ENCODE assay signal across 8 cellular contexts in the genomic region with DNA sequence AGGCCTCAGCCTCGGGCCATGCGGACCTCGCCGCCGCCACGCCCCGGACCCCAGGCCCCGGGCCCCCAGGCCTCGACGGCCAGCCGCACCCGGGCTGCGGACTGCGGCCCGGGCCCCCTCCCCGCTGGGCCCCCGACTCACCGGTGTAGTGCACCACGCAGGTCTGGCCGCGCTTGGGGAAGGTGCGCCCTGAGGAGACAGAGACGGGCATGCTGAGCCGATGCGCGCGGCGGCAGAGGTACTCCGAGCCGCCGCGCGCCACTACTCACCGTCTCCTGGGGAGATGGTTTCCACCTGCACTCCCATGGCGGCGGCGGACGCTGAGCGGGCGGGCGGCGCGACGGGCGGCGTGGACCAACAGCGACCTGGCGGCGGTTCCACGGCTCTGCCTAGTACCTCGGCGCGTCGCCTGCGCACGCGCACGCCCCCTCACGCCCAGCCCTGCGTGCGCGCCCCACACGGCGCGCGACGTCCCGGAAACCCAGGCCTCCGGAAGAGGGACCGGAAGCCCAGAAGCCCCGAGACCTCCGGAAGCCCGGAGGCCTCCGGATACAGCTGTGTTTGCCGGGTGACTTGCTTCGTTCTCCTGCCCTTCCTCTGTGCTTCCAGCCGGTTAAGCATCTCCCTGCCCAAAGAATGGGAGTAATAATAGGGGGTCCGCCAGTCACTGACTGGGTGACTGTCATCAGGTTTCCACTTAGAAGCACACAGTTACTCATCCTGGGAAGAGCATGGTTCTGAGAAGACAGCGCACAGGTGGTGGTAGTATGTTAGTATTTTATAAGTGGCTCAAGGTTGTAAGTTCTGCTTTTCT. TPM values are rescaled to one million over a fixed set of nuclear protein-coding genes. Genes with fewer than 3 reads are reported as not detected.
A peak's percentile ranks its signal among the peaks of the same experiment; 100 is the strongest.
DNase-seq lines count a peak whose midpoint lies in the region; ATAC-seq and TF ChIP-seq lines count a peak whose summit lies in the region.

A gene (minus strand): TSS at position 362 of the 814 bp plus-strand sequence. CDS start 56 bp downstream, at position 306.

- H3K4me3 ChIP-seq in cardiac fibroblast (replicated peaks in 1 of 2; ENCODE audit: low read depth in 2 of 2, low read length in 2 of 2), result peak within 1 kb of the TSS; percentile 86 to 94

- H3K4me1 Mint-ChIP-seq in activated B cell treated with CpG ODN at 0.5 μM for 24 hours, result peaks cover 83% of the 10 kb centered on the region

- POLR2A ChIA-PET in activated B cell treated with CpG ODN at 0.5 μM for 24 hours (lab: Charles Lee), result interaction anchor here (1.0 to 2.8 kb wide), 6 partner anchors 16 to 74 kb away, joined by 3 to 25 read pairs (median 9); a partner anchor contains a TSS

- no peaks in the 10 kb centered on the region for H3K27me3 Mint-ChIP-seq in activated B cell treated with CpG ODN at 0.5 μM for 24 hours

- DNase-seq in AG08395 (ENCODE audit: low spot score) (peak; percentile 97), NCI-H345 (lab: John Stamatoyannopoulos, UW) (peak; percentile 97), activated B cell treated with CpG ODN at 0.5 μM for 24 hours (peak; percentile 90), cardiac fibroblast (ENCODE audit: low read depth in 2 of 2) (peak; percentile 88 to 94), iris pigment epithelial cell (ENCODE audit: low read depth) (peak; percentile 86)
- DNase-seq in stimulated activated CD4-positive, alpha-beta T cell treated with anti-CD3 and anti-CD28 coated beads, Interleukin-12 subunit alpha, Interleukin-12 subunit beta, amount 100 ng/mL, for 4 hours, result peak; percentile 86

- intact Hi-C loops in activated B cell treated with CpG ODN at 0.5 μM for 24 hours (cut with micrococcal nuclease), result loop anchor here (1.0 to 10.0 kb wide), 9 partner anchors 17 to 1589 kb away; a partner anchor contains a TSS

- peak within 1 kb of the TSS; percentile 99 for H3K27ac Mint-ChIP-seq in activated B cell treated with CpG ODN at 0.5 μM for 24 hours

- H3K36me3 Mint-ChIP-seq in activated B cell treated with CpG ODN at 0.5 μM for 24 hours (ENCODE audit: low read depth), result peaks cover 18% of the 10 kb centered on the region

- no peaks in the 10 kb centered on the region for H3K9me3 Mint-ChIP-seq in activated B cell treated with CpG ODN at 0.5 μM for 24 hours

- TF ChIP-seq CTCF in activated B cell treated with CpG ODN at 0.5 μM for 24 hours (IDR thresholded peaks at IDR 0.05), result no peak
- no peak for TF ChIP-seq CTCF in cardiac fibroblast (IDR thresholded peaks at IDR 0.05; ENCODE audit: low read depth, low read length)

- ATAC-seq in GM19025 (IDR thresholded peaks at IDR 0.05; ENCODE audit: low read depth, unreplicated experiment) (peak; percentile 97), HG03280 (IDR thresholded peaks at IDR 0.05; ENCODE audit: unreplicated experiment) (peak; percentile 87), activated B cell treated with CpG ODN at 0.5 μM for 24 hours (ENCODE audit: low read depth) (peak; percentile 85)

- H3K4me3 Mint-ChIP-seq in activated B cell treated with CpG ODN at 0.5 μM for 24 hours, result peak within 1 kb of the TSS; percentile 98

- CTCF ChIA-PET in activated B cell treated with CpG ODN at 0.5 μM for 24 hours (lab: Charles Lee), result interaction anchor here (1.3 to 1.4 kb wide), 3 partner anchors 9 to 48 kb away, joined by 3 to 4 read pairs (median 3); no protein-coding TSS in a partner anchor

RNA-seq across cellular contexts. Expression of the gene that starts here (rescaled TPM):
- 128 and 134 TPM in 2 replicates for total RNA-seq in activated B cell treated with CpG ODN at 0.5 μM for 24 hours

Comparison
In these comparisons a context has a peak if more than half of its experiments do, and no peak if none do; other contexts are left out.
1. Peak in every context shown above with its lines: DNase-seq, ATAC-seq and H3K4me3 ChIP-seq.